In the genomic region with DNA sequence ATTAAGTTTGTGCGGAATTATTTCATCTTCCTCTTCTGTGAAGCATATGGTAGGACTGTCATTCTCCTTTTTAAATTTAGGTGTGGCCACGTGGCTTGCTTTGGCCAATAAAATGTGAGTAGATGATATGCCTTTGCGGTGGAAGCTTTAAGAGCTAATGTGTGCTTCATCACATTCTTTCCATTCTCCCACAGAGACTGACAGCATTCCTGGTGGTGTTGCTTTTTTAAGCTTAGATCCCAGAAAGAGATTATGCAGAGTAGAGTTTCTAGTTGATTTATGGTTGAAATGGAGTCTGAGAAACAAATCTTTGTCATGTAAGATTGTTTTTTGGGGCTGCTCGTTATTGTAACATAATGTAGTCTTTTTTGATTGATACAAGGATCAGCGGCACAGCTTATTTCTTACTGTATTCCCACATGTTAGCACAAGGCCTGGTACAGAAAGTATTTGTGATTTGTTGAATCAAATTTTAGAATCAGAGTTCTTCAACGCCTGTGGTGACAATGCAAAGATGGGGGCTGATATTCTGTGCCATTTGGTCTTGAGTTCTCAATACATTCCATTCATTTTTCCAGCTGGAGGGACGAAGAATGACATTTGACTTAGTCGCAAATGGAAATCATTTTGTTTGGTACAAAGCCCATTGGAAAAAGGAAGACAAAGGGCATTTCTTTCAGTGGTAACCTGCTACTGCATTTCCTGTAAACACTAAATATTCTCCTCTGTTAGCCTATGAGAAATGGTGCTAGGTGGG, we compare ENCODE assay signal across 17 cellular contexts.
DNase-seq lines count a peak whose midpoint lies in the region; ATAC-seq, FAIRE-seq and TF ChIP-seq lines count a peak whose summit lies in the region.
"Had no signal": no experiment of that assay in that cellular context is flagged by ENCODE, and none has a peak within 500 bp of the region (broad histone marks: within the 10 kb centered on the region; RNA-seq: fewer than 3 reads in every experiment).

No MANE protein-coding gene starts in this region.

- no peak overlapping the region for H4K5ac ChIP-seq in mesendoderm (ENCODE audit: low read length)

- TF ChIP-seq CTCF in cardiac muscle cell (IDR thresholded peaks at IDR 0.05; ENCODE audit: low read depth, low read length), result no peak
- no peak for TF ChIP-seq CTCF in right atrium auricular region (IDR thresholded peaks at IDR 0.05)
- no peak for TF ChIP-seq CTCF in cardiac fibroblast (IDR thresholded peaks at IDR 0.05; ENCODE audit: low read depth, low read length)

- H3K18ac ChIP-seq in mesendoderm (ENCODE audit: low read length), result peak overlapping the region; percentile 30

- H3K9ac ChIP-seq in mesendoderm (ENCODE audit: low read length), result no peak overlapping the region

- no peak overlapping the region for H3K23ac ChIP-seq in mesendoderm (ENCODE audit: low read length)

- H3K4me3 ChIP-seq in cardiac muscle cell (no peak overlapping the region), right atrium auricular region (no peak overlapping the region), cardiac fibroblast (replicated peaks in 1 of 2; ENCODE audit: low read depth in 2 of 2, low read length in 2 of 2) (no peak overlapping the region), mesendoderm (ENCODE audit: low read length) (no peak overlapping the region)
- H3K4me3 ChIP-seq: tibial artery had no signal

- no peaks in the 10 kb centered on the region for H3K9me3 ChIP-seq in cardiac muscle cell (ENCODE audit: low read depth)
- no peaks in the 10 kb centered on the region for H3K9me3 ChIP-seq in right atrium auricular region
- H3K9me3 ChIP-seq: tibial artery had no signal

- H3K27me3 ChIP-seq in cardiac muscle cell (no peaks in the 10 kb centered on the region), right atrium auricular region (no peaks in the 10 kb centered on the region), mesendoderm (ENCODE audit: insufficient read depth, low read length, poor library complexity) (no peaks in the 10 kb centered on the region)
- H3K27me3 ChIP-seq: tibial artery had no signal

- H3K56ac ChIP-seq in mesendoderm (ENCODE audit: low read length), result no peak overlapping the region

- no peaks in the 10 kb centered on the region for H3K79me2 ChIP-seq in mesendoderm (ENCODE audit: control insufficient read depth, insufficient read depth, low read length)

- no peak overlapping the region for H3K4ac ChIP-seq in mesendoderm (ENCODE audit: low read depth, low read length)

- no peak for ATAC-seq in stimulated activated effector memory CD8-positive, alpha-beta T cell treated with anti-CD3 and anti-CD28 coated beads, Interleukin-12 subunit alpha, Interleukin-12 subunit beta, amount 100 ng/mL, for 72 hours
- ATAC-seq in HG03196 (IDR thresholded peaks at IDR 0.05; ENCODE audit: unreplicated experiment), result no peak
- ATAC-seq: activated CD8-positive, alpha-beta T cell treated with anti-CD3 and anti-CD28 coated beads for 36 hours had no signal

- H2AK5ac ChIP-seq in mesendoderm (ENCODE audit: low read length), result no peak overlapping the region

- no peaks in the 10 kb centered on the region for H3K4me1 Mint-ChIP-seq in stimulated activated effector memory CD8-positive, alpha-beta T cell treated with anti-CD3 and anti-CD28 coated beads, Interleukin-12 subunit alpha, Interleukin-12 subunit beta, amount 100 ng/mL, for 72 hours
- H3K4me1 Mint-ChIP-seq: memory B cell had no signal

- H2BK120ac ChIP-seq in mesendoderm (ENCODE audit: low read depth, low read length), result peak overlapping the region; percentile 45

- H3K27ac ChIP-seq in cardiac muscle cell (no peak overlapping the region), right atrium auricular region (no peak overlapping the region), mesendoderm (ENCODE audit: low read depth, low read length) (no peak overlapping the region)
- H3K27ac ChIP-seq: 22Rv1, tibial artery had no signal

- H4K8ac ChIP-seq in mesendoderm (ENCODE audit: low read depth, low read length), result no peak overlapping the region

- FAIRE-seq in urothelium cell line (lab: Jason Lieb, UNC), result no peak

- no peak overlapping the region for H2BK15ac ChIP-seq in mesendoderm (replicated peaks; ENCODE audit: low read depth)

- no peak overlapping the region for H3K4me3 Mint-ChIP-seq in stimulated activated effector memory CD8-positive, alpha-beta T cell treated with anti-CD3 and anti-CD28 coated beads, Interleukin-12 subunit alpha, Interleukin-12 subunit beta, amount 100 ng/mL, for 72 hours
- H3K4me3 Mint-ChIP-seq: activated CD8-positive, alpha-beta T cell treated with anti-CD3 and anti-CD28 coated beads for 36 hours; memory B cell had no signal

- no peak overlapping the region for H2BK5ac ChIP-seq in mesendoderm (ENCODE audit: low read length)

- H3K36me3 Mint-ChIP-seq in stimulated activated effector memory CD8-positive, alpha-beta T cell treated with anti-CD3 and anti-CD28 coated beads, Interleukin-12 subunit alpha, Interleukin-12 subunit beta, amount 100 ng/mL, for 72 hours, result no peaks in the 10 kb centered on the region
- H3K36me3 Mint-ChIP-seq: memory B cell had no signal

- no peaks in the 10 kb centered on the region for H3K9me3 Mint-ChIP-seq in stimulated activated effector memory CD8-positive, alpha-beta T cell treated with anti-CD3 and anti-CD28 coated beads, Interleukin-12 subunit alpha, Interleukin-12 subunit beta, amount 100 ng/mL, for 72 hours
- H3K9me3 Mint-ChIP-seq: activated CD8-positive, alpha-beta T cell treated with anti-CD3 and anti-CD28 coated beads for 36 hours; memory B cell had no signal

- H3K27ac Mint-ChIP-seq in stimulated activated effector memory CD8-positive, alpha-beta T cell treated with anti-CD3 and anti-CD28 coated beads, Interleukin-12 subunit alpha, Interleukin-12 subunit beta, amount 100 ng/mL, for 72 hours, result no peak overlapping the region
- H3K27ac Mint-ChIP-seq: activated CD8-positive, alpha-beta T cell treated with anti-CD3 and anti-CD28 coated beads for 36 hours; memory B cell had no signal

- no CpG with 5 or more reads among the region's 8 CpGs for WGBS in mesendoderm (ENCODE audit: extremely low coverage, insufficient coverage, low lambda C conversion rate)

- no peaks in the 10 kb centered on the region for H3K4me1 ChIP-seq in cardiac muscle cell (ENCODE audit: low read depth)
- H3K4me1 ChIP-seq in right atrium auricular region, result no peaks in the 10 kb centered on the region
- peaks cover 2% of the 10 kb centered on the region for H3K4me1 ChIP-seq in mesendoderm (ENCODE audit: control insufficient read depth, low read depth, low read length)

- H3K79me1 ChIP-seq in mesendoderm (ENCODE audit: low read length), result no peaks in the 10 kb centered on the region

- no peak overlapping the region for H3K4me2 ChIP-seq in mesendoderm (ENCODE audit: low read length)

- H3K36me3 ChIP-seq in cardiac muscle cell (no peaks in the 10 kb centered on the region), right atrium auricular region (no peaks in the 10 kb centered on the region), mesendoderm (ENCODE audit: control insufficient read depth, insufficient read depth, low read length) (no peaks in the 10 kb centered on the region)
- H3K36me3 ChIP-seq: tibial artery had no signal

- DNase-seq in cardiac muscle cell (ENCODE audit: low read depth in 1 of 2, low spot score in 1 of 2), result peak; percentile 16 to 40
- DNase-seq in right atrium auricular region (ENCODE audit: low spot score), result no peak
- DNase-seq in cardiac fibroblast (ENCODE audit: low read depth in 2 of 2), result peak; percentile 17 to 40
- peak; percentile 94 for DNase-seq in mesendoderm
- peak; percentile 33 for DNase-seq in urothelium cell line (ENCODE audit: low spot score)
- DNase-seq in NCI-H2081 treated with DMSO at 0.1 percent for 48 hours (lab: John Stamatoyannopoulos, UW), result no peak
- DNase-seq in stimulated activated effector memory CD8-positive, alpha-beta T cell treated with anti-CD3 and anti-CD28 coated beads, Interleukin-12 subunit alpha, Interleukin-12 subunit beta, amount 100 ng/mL, for 72 hours (ENCODE audit: low spot score in 2 of 2), result no peak
- DNase-seq: activated CD8-positive, alpha-beta T cell treated with anti-CD3 and anti-CD28 coated beads for 36 hours; activated naive CD4-positive, alpha-beta T cell treated with Interleukin-2 at 50 U/mL for 16 hours; DMS153; MM.1S; NCI-H2227 treated with DMSO at 0.1 percent for 48 hours; OCI-M1; tibial artery had no signal

Comparison
In these comparisons a context has a peak if more than half of its experiments do, and no peak if none do; other contexts are left out.
1. DNase-seq: peak in cardiac muscle cell (2 of 2), cardiac fibroblast (2 of 2), mesendoderm (single experiment) and urothelium cell line (single experiment); none in right atrium auricular region (single experiment), NCI-H2081 treated with DMSO at 0.1 percent for 48 hours (single experiment) and stimulated activated effector memory CD8-positive, alpha-beta T cell treated with anti-CD3 and anti-CD28 coated beads, Interleukin-12 subunit alpha, Interleukin-12 subunit beta, amount 100 ng/mL, for 72 hours (0 of 2).